ENCODE assay signal across 9 cellular contexts in the genomic region with DNA sequence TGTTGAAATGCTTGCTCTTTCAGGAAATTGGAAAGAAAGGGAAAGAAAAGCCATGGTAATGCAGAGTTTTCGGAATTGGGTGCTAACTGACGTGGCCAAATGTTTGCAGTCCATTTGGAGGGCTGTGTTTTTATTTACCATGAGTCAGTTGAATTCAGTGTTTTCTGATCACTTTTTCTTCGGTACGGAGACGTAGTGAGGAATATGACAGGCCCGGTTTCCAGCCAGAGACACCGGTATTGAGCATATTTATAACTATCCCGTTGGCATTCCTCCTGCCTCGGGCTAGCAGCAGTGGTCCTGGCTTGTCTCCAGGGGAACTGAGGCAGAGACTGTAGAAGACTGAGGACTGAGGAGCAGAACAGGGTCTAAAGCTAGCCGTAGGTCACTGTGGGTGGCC. TPM values are rescaled to one million over a fixed set of nuclear protein-coding genes. Genes with fewer than 3 reads are reported as not detected.
DNase-seq lines count a peak whose midpoint lies in the region; ATAC-seq, FAIRE-seq and TF ChIP-seq lines count a peak whose summit lies in the region.
"Had no signal": no experiment of that assay in that cellular context is flagged by ENCODE, and none has a peak within 500 bp of the region (broad histone marks: within the 10 kb centered on the region; RNA-seq: fewer than 3 reads in every experiment).

No MANE protein-coding gene starts in this region.

- peak overlapping the region; percentile 94 to 97 for H3K27ac ChIP-seq in A549
- no peak overlapping the region for H3K27ac ChIP-seq in HUES64 (ENCODE audit: low read depth, low read length)

- H3K27me3 ChIP-seq in HUES64 (ENCODE audit: insufficient read depth, low read length) (peaks cover 6% of the 10 kb centered on the region; the same call in 1 of the 2 replicates), mononuclear cell (ENCODE audit: insufficient read depth, low read length) (no peaks in the 10 kb centered on the region)

- no peak for TF ChIP-seq EP300 in A549 (IDR thresholded peaks at IDR 0.05)

- peak overlapping the region; percentile 83 for H3K4me3 Mint-ChIP-seq in MCF 10A (ENCODE audit: unreplicated experiment)

- POLR2A ChIA-PET in A549 (lab: Yijun Ruan, JAX) = no interaction called here
- POLR2A ChIA-PET in MCF 10A (lab: Yijun Ruan, JAX) = interaction anchor here (0.7 to 2.6 kb wide), 15 partner anchors 14 to 743 kb away, joined by 3 to 12 read pairs (median 4); a partner anchor contains a TSS

- no peaks in the 10 kb centered on the region for H3K27me3 Mint-ChIP-seq in MCF 10A (ENCODE audit: insufficient read depth, unreplicated experiment)

- intact Hi-C loops in MCF 10A (cut with micrococcal nuclease) = no loop called here
- intact Hi-C loops in head of caudate nucleus (cut with DNase I) = no loop called here

- H3K36me3 Mint-ChIP-seq in MCF 10A (ENCODE audit: insufficient read depth, unreplicated experiment) = peaks cover 46% of the 10 kb centered on the region

- no peaks in the 10 kb centered on the region for H3K9me3 ChIP-seq in A549
- H3K9me3 ChIP-seq in HUES64 (ENCODE audit: insufficient read depth, low read depth, low read length) = peaks cover 3% of the 10 kb centered on the region; the same call in 1 of the 2 replicates
- H3K9me3 ChIP-seq in mononuclear cell (ENCODE audit: low read depth, low read length) = no peaks in the 10 kb centered on the region

- no TSS peak for BruUV-seq in MCF 10A (replicated peaks; lab: Mats Ljungman, UMichigan)

- H3K4me3 ChIP-seq in A549 (peak overlapping the region; percentile 83), HUES64 (ENCODE audit: low read length) (peak overlapping the region; percentile 92), mononuclear cell (ENCODE audit: low read length) (peak overlapping the region; percentile 76)

- TF ChIP-seq CTCF in A549 (IDR thresholded peaks at IDR 0.05) (no peak), MCF 10A (IDR thresholded peaks at IDR 0.05; ENCODE audit: unreplicated experiment) (no peak)

- H3K4me2 ChIP-seq in A549 = peak overlapping the region; percentile 98

- H3K27ac Mint-ChIP-seq in MCF 10A (ENCODE audit: low read depth, unreplicated experiment) = peak overlapping the region; percentile 79

- peaks cover 6% of the 10 kb centered on the region for H3K4me1 Mint-ChIP-seq in MCF 10A (ENCODE audit: insufficient read depth, unreplicated experiment)

- H3K9me3 Mint-ChIP-seq in MCF 10A (ENCODE audit: unreplicated experiment) = no peaks in the 10 kb centered on the region

- H3K4me1 ChIP-seq in A549 (peaks cover 5% of the 10 kb centered on the region; the same call in 1 of the 3 replicates), HUES64 (ENCODE audit: insufficient read depth, low read length) (peaks cover 13% of the 10 kb centered on the region), mononuclear cell (ENCODE audit: insufficient read depth, low read length) (peaks cover 10% of the 10 kb centered on the region)

- FAIRE-seq in A549 (lab: Jason Lieb, UNC) = no peak

- WGBS in A549 (ENCODE audit: missing lambda C conversion rate) = 5% methylated on average over 10 of the region's 10 CpGs
- 29% methylated on average over 10 of the region's 10 CpGs for WGBS in HUES64

- peak overlapping the region; percentile 87 for H3K9ac ChIP-seq in HUES64 (ENCODE audit: low read depth, low read length)

- TF ChIP-seq POLR2A in A549 (IDR thresholded peaks at IDR 0.05; ENCODE audit: low read length) = no peak

- TF ChIP-seq RAD21 in A549 (conservative IDR thresholded peaks at IDR 0.05 in 1 of 2, IDR thresholded peaks at IDR 0.05 in 1 of 2) = no peak

- peaks cover 41% of the 10 kb centered on the region for H3K36me3 ChIP-seq in HUES64 (ENCODE audit: insufficient read depth, low read length)

- no peak for ATAC-seq in A549
- ATAC-seq in HG03280 (IDR thresholded peaks at IDR 0.05; ENCODE audit: unreplicated experiment) = no peak

- CTCF ChIA-PET in A549 (lab: Yijun Ruan, JAX) = interaction anchor here (1.6 to 2.4 kb wide), 2 partner anchors 10 to 12 kb away, joined by 4 to 7 read pairs; no protein-coding TSS in a partner anchor
- CTCF ChIA-PET in MCF 10A (lab: Yijun Ruan, JAX) = interaction anchor here (0.5 to 1.1 kb wide), 2 partner anchors 9 to 10 kb away, joined by 3 read pairs; no protein-coding TSS in a partner anchor

- DNase-seq in A549 (ENCODE audit: low read depth in 1 of 2, low spot score in 1 of 2) (no peak), MCF 10A (ENCODE audit: unreplicated experiment) (peak; percentile 16), GDM1 (lab: John Stamatoyannopoulos, UW) (no peak), head of caudate nucleus (no peak), NCI-H1694 (lab: John Stamatoyannopoulos, UW) (no peak)

TF ChIP-seq in A549, 52 proteins besides CTCF, POLR2A, EP300 and RAD21:
- TF ChIP-seq, protein P1, sequence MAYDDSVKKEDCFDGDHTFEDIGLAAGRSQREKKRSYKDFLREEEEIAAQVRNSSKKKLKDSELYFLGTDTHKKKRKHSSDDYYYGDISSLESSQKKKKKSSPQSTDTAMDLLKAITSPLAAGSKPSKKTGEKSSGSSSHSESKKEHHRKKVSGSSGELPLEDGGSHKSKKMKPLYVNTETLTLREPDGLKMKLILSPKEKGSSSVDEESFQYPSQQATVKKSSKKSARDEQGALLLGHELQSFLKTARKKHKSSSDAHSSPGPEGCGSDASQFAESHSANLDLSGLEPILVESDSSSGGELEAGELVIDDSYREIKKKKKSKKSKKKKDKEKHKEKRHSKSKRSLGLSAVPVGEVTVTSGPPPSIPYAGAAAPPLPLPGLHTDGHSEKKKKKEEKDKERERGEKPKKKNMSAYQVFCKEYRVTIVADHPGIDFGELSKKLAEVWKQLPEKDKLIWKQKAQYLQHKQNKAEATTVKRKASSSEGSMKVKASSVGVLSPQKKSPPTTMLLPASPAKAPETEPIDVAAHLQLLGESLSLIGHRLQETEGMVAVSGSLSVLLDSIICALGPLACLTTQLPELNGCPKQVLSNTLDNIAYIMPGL (CRISPR knock-in tag; IDR thresholded peaks at IDR 0.05; ENCODE audit: borderline replicate concordance) = no peak
- no peak for TF ChIP-seq HEYL (CRISPR knock-in tag; IDR thresholded peaks at IDR 0.05)
- no peak for TF ChIP-seq FOXS1 (CRISPR knock-in tag; IDR thresholded peaks at IDR 0.05)
- no peak for TF ChIP-seq HOXB13 (CRISPR knock-in tag; IDR thresholded peaks at IDR 0.05; ENCODE audit: low read depth)
- TF ChIP-seq ZNF302 (CRISPR knock-in tag; IDR thresholded peaks at IDR 0.05) = no peak
- no peak for TF ChIP-seq MAZ (IDR thresholded peaks at IDR 0.05; ENCODE audit: borderline replicate concordance, low read depth, low read length)
- TF ChIP-seq TP53 (CRISPR knock-in tag; IDR thresholded peaks at IDR 0.05) = no peak
- TF ChIP-seq EHMT2 (IDR thresholded peaks at IDR 0.05; ENCODE audit: low read depth) = no peak
- no peak for TF ChIP-seq JUNB (IDR thresholded peaks at IDR 0.05)
- no peak for TF ChIP-seq SREBF2 (IDR thresholded peaks at IDR 0.05)
- TF ChIP-seq FOSB (CRISPR knock-in tag; IDR thresholded peaks at IDR 0.05) = no peak
- TF ChIP-seq, protein P2, sequence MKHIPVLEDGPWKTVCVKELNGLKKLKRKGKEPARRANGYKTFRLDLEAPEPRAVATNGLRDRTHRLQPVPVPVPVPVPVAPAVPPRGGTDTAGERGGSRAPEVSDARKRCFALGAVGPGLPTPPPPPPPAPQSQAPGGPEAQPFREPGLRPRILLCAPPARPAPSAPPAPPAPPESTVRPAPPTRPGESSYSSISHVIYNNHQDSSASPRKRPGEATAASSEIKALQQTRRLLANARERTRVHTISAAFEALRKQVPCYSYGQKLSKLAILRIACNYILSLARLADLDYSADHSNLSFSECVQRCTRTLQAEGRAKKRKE (CRISPR knock-in tag; IDR thresholded peaks at IDR 0.05; ENCODE audit: low read depth) = no peak
TF ChIP-seq in A549: peak in this region for 0.

RNA-seq across cellular contexts. Expression of a gene that starts 1.0 kb away (rescaled TPM):
- polyA plus RNA-seq in A549 (2011; rRNA removed) (79.7 and 85.0 TPM in 2 replicates), A549 (2017; fragmentation: RNase III; extraction: RNeasy Plus Mini Kit Qiagen cat#74134 plus additional on column Dnase treatment) (42.4 to 46.3 TPM (median 46.1 TPM) in 3 replicates)
- 26.0 and 27.0 TPM in 2 replicates for polyA plus RNA-seq in A549 (2012; cell fraction: cytosol; rRNA removed)
- polyA plus RNA-seq in A549 (2012; cell fraction: nucleus; rRNA removed) = 21.7 and 29.7 TPM in 2 replicates
- 36.6 and 40.0 TPM in 2 replicates for polyA minus RNA-seq in A549 (2011; rRNA and poly(A)+ RNA removed)
- polyA plus RNA-seq in HUES64 (2013, experiment 1 of 2) = 68.9 TPM
- polyA plus RNA-seq in HUES64 (2013, experiment 2 of 2) = 64.1 TPM
- total RNA-seq in MCF 10A (2022) (68.6 and 72.4 TPM in 2 replicates), mononuclear cell (27.4 TPM)

RNA-seq across cellular contexts. Expression of a gene that starts 45.7 kb away (rescaled TPM):
- 39.9 and 51.0 TPM in 2 replicates for polyA plus RNA-seq in A549 (2011; rRNA removed)
- 31.9 and 35.2 TPM in 2 replicates for polyA plus RNA-seq in A549 (2012; cell fraction: cytosol; rRNA removed)
- 38.2 and 41.5 TPM in 2 replicates for polyA plus RNA-seq in A549 (2012; cell fraction: nucleus; rRNA removed)
- 60.2 to 64.5 TPM (median 62.6 TPM) in 3 replicates for polyA plus RNA-seq in A549 (2017; fragmentation: RNase III; extraction: RNeasy Plus Mini Kit Qiagen cat#74134 plus additional on column Dnase treatment)
- polyA minus RNA-seq in A549 (2011; rRNA and poly(A)+ RNA removed) = 11.0 and 12.0 TPM in 2 replicates
- polyA plus RNA-seq in HUES64 (2013, experiment 1 of 2) = 62.9 TPM
- polyA plus RNA-seq in HUES64 (2013, experiment 2 of 2) = 67.1 TPM
- 56.6 and 63.5 TPM in 2 replicates for total RNA-seq in MCF 10A (2022)
- 14.9 TPM for total RNA-seq in mononuclear cell

RNA-seq across cellular contexts. Expression of a gene that starts 56.6 kb away (rescaled TPM):
- polyA plus RNA-seq in A549 (2011; rRNA removed) (not detected in 2 replicates), A549 (2017; fragmentation: RNase III; extraction: RNeasy Plus Mini Kit Qiagen cat#74134 plus additional on column Dnase treatment) (not detected in 3 replicates)
- not detected in 2 replicates for polyA plus RNA-seq in A549 (2012; cell fraction: cytosol; rRNA removed)
- polyA plus RNA-seq in A549 (2012; cell fraction: nucleus; rRNA removed) = not detected in 2 replicates
- not detected in 2 replicates for polyA minus RNA-seq in A549 (2011; rRNA and poly(A)+ RNA removed)
- not detected for polyA plus RNA-seq in HUES64 (2013, experiment 1 of 2)
- polyA plus RNA-seq in HUES64 (2013, experiment 2 of 2) = not detected
- total RNA-seq in MCF 10A (2022) (not detected in 2 replicates), mononuclear cell (0.94 TPM)
- total RNA-seq: T-helper 2 cell treated with Interferon-gamma antibody and Interleukin-4, amounts not matched to agents 100 ng/mL and 5 ng/mL, for 36 hours had no signal
